Comparison of ENCODE assay signal across 8 cellular contexts in genomic region chr22:39144101-39144815, GRCh38. TPM values are rescaled to one million over a fixed set of nuclear protein-coding genes. Genes with fewer than 3 reads are reported as not detected.
DNase-seq lines count a peak whose midpoint lies in the region; ATAC-seq and TF ChIP-seq lines count a peak whose summit lies in the region.

No MANE protein-coding gene starts in this region.

- no peak overlapping the region for H3K56ac ChIP-seq in IMR-90 (ENCODE audit: extremely low read depth, insufficient read depth, low read length)

- H4K91ac ChIP-seq in IMR-90 (ENCODE audit: insufficient read depth, low read depth, low read length), result 0 out of 2 replicates have a peak overlapping the region, but pooled peaks have one; percentile 46

- H3K9ac ChIP-seq in IMR-90 (ENCODE audit: low read depth, low read length) (peak overlapping the region; percentile 40; the same call in 1 of the 2 replicates), neural cell (ENCODE audit: low read length) (no peak overlapping the region)

- H3K9me1 ChIP-seq in IMR-90 (ENCODE audit: insufficient read depth, low read length), result peaks cover 4% of the 10 kb centered on the region; the same call in 1 of the 2 replicates

- H3K4me2 ChIP-seq in IMR-90 (ENCODE audit: low read depth, low read length), result peak overlapping the region; percentile 82
- H3K4me2 ChIP-seq in neural cell (ENCODE audit: low read length), result no peak overlapping the region

- H4K20me1 ChIP-seq in IMR-90 (ENCODE audit: insufficient read depth, low read length) (no peaks in the 10 kb centered on the region), neural cell (ENCODE audit: insufficient read depth) (no peaks in the 10 kb centered on the region)

- peak overlapping the region; percentile 86; the same call in 1 of the 2 replicates for H2AK5ac ChIP-seq in IMR-90 (ENCODE audit: low read depth, low read length)

- H3K4me3 ChIP-seq in cardiac muscle cell (peak overlapping the region; percentile 97), IMR-90 (ENCODE audit: insufficient read depth, low read depth, low read length) (peak overlapping the region; percentile 99), epithelial cell of proximal tubule (ENCODE audit: low read depth, low read length) (peak overlapping the region; percentile 98), neural cell (ENCODE audit: low read length) (peak overlapping the region; percentile 95), urinary bladder (ENCODE audit: low read depth, low read length) (peak overlapping the region; percentile 87)

- peak overlapping the region; percentile 79; the same call in 1 of the 2 replicates for H3K23ac ChIP-seq in IMR-90 (ENCODE audit: low read depth, low read length)

- H2BK5ac ChIP-seq in IMR-90 (ENCODE audit: low read depth, low read length, poor library complexity, severe bottlenecking), result no peak overlapping the region

- POLR2A ChIA-PET in IMR-90 (lab: Charles Lee; ENCODE audit: unreplicated experiment), result no interaction called here

- DNase-seq in cardiac muscle cell (ENCODE audit: low read depth in 1 of 2, low spot score in 1 of 2) (peak in 1 of 2 donors; percentile 54), Right ventricle myocardium superior (no peak), IMR-90 (peak; percentile 30), epithelial cell of proximal tubule (ENCODE audit: low read depth) (no peak), NCI-H446 treated with DMSO at 0.1 percent for 48 hours (lab: John Stamatoyannopoulos, UW) (no peak)
- peak; percentile 55 for DNase-seq in activated CD8-positive, alpha-beta memory T cell treated with anti-CD3 and anti-CD28 coated beads, Interleukin-2, amount 50 U/mL, for 4 hours

- H3K27ac ChIP-seq in cardiac muscle cell (no peak overlapping the region), IMR-90 (ENCODE audit: insufficient read depth, low read length) (no peak overlapping the region; the same call in 1 of the 2 replicates), neural cell (ENCODE audit: low read length) (no peak overlapping the region), urinary bladder (ENCODE audit: low read depth) (peak overlapping the region; percentile 63)

- 0 out of 2 replicates have a peak overlapping the region, but pooled peaks have one; percentile 25 for H3K14ac ChIP-seq in IMR-90 (replicated peaks; ENCODE audit: low read depth, low read length)

- H3K27me3 ChIP-seq in cardiac muscle cell (no peaks in the 10 kb centered on the region), IMR-90 (ENCODE audit: control insufficient read depth, insufficient read depth, low read length) (no peaks in the 10 kb centered on the region), neural cell (ENCODE audit: insufficient read depth, low read depth, low read length) (peaks cover 7% of the 10 kb centered on the region)

- WGBS in IMR-90 (ENCODE audit: extremely low coverage in 2 of 2, insufficient read length in 1 of 2), 2 experiments, result 32% methylated on average over 7 of the region's 22 CpGs; no CpG with 5 or more reads in 1 of the 2 experiments
- WGBS in urinary bladder, result 19% methylated on average over 22 of the region's 22 CpGs

- H3K79me1 ChIP-seq in IMR-90 (ENCODE audit: low read depth in 1 of 2, low read length in 2 of 2), result no peaks in the 10 kb centered on the region; a peak in 1 of 4 replicates

- BruUV-seq in IMR-90 (replicated peaks; lab: Mats Ljungman, UMichigan), result no TSS peak

- TF ChIP-seq POLR2A in IMR-90 (IDR thresholded peaks at IDR 0.05; ENCODE audit: low read depth, low read length), result no peak

- H3K36me3 ChIP-seq in cardiac muscle cell, result no peaks in the 10 kb centered on the region
- 0 out of 2 replicates have a peak, but pooled peaks cover 2% of the 10 kb centered on the region for H3K36me3 ChIP-seq in IMR-90 (ENCODE audit: control insufficient read depth, insufficient read depth, low read length)
- no peaks in the 10 kb centered on the region for H3K36me3 ChIP-seq in neural cell (ENCODE audit: insufficient read depth, low read length)
- H3K36me3 ChIP-seq in urinary bladder (ENCODE audit: insufficient read depth), result no peaks in the 10 kb centered on the region

- H4K8ac ChIP-seq in IMR-90 (ENCODE audit: low read depth in 2 of 2, low read length in 2 of 2), result peak overlapping the region; percentile 61 to 70; a peak in 3 of 4 replicates

- no peak overlapping the region for H2BK20ac ChIP-seq in IMR-90 (ENCODE audit: low read depth, low read length)

- in situ Hi-C loops in IMR-90 (cut with MboI; ENCODE audit: low sequenced_read_pairs), result no loop called here

- dilution Hi-C loops in IMR-90 (cut with HindIII; ENCODE audit: low sequenced_read_pairs, unreplicated experiment), result no loop called here

- H3F3A ChIP-seq in neural cell (ENCODE audit: insufficient read depth, low read length, poor library complexity, severe bottlenecking), result peaks cover 4% of the 10 kb centered on the region

- peak overlapping the region; percentile 98 for H2AFZ ChIP-seq in IMR-90 (replicated peaks; ENCODE audit: low read length, poor library complexity)
- no peak overlapping the region for H2AFZ ChIP-seq in neural cell (ENCODE audit: low read depth, low read length)

- H3K18ac ChIP-seq in IMR-90 (ENCODE audit: low read depth, low read length), result no peak overlapping the region

- peak overlapping the region; percentile 22; the same call in 1 of the 2 replicates for H3K4ac ChIP-seq in IMR-90 (ENCODE audit: low read depth, low read length)

- no peaks in the 10 kb centered on the region for H3K9me2 ChIP-seq in neural cell (ENCODE audit: insufficient read depth, low read length)

- 0 out of 2 replicates have a peak overlapping the region, but pooled peaks have one; percentile 33 for H4K5ac ChIP-seq in IMR-90 (ENCODE audit: low read depth, low read length)

- no peak overlapping the region for H2BK120ac ChIP-seq in IMR-90 (ENCODE audit: low read depth, low read length)

- CTCF ChIA-PET in IMR-90 (lab: Yijun Ruan, JAX), result no interaction called here

- H3K79me2 ChIP-seq in neural cell (replicated peaks; ENCODE audit: insufficient read depth, low read length), result no peaks in the 10 kb centered on the region

- TF ChIP-seq EP300 in neural cell (conservative IDR thresholded peaks at IDR 0.05; ENCODE audit: poor library complexity, severe bottlenecking), result no peak

- no peak overlapping the region for H2BK15ac ChIP-seq in IMR-90 (ENCODE audit: low read depth, low read length)

- intact Hi-C loops in Right ventricle myocardium superior (cut with DNase I) (no loop called here), IMR-90 (cut with micrococcal nuclease) (no loop called here)

- no peak for TF ChIP-seq RAD21 in IMR-90 (IDR thresholded peaks at IDR 0.05; ENCODE audit: low read length)
- TF ChIP-seq RAD21 in neural cell (conservative IDR thresholded peaks at IDR 0.05), result no peak

- ATAC-seq in Right ventricle myocardium superior (ENCODE audit: poor library complexity) (no peak), IMR-90 (ENCODE audit: low read depth) (no peak; the same call in 1 of the 2 replicates)

- no peak for TF ChIP-seq CTCF in cardiac muscle cell (IDR thresholded peaks at IDR 0.05; ENCODE audit: low read depth, low read length)
- TF ChIP-seq CTCF in IMR-90 (conservative IDR thresholded peaks at IDR 0.05; ENCODE audit: low read depth, low read length), result no peak
- TF ChIP-seq CTCF in epithelial cell of proximal tubule (conservative IDR thresholded peaks at IDR 0.05; ENCODE audit: low read depth, low read length), result no peak
- TF ChIP-seq CTCF in neural cell (IDR thresholded peaks at IDR 0.05; ENCODE audit: poor library complexity, severe bottlenecking), result no peak

- H3K4me1 ChIP-seq in cardiac muscle cell (ENCODE audit: low read depth), result peaks cover 17% of the 10 kb centered on the region
- peaks cover 7% of the 10 kb centered on the region for H3K4me1 ChIP-seq in IMR-90 (ENCODE audit: control insufficient read depth, insufficient read depth, low read length)
- no peaks in the 10 kb centered on the region for H3K4me1 ChIP-seq in urinary bladder (ENCODE audit: insufficient read depth)

- H3K9me3 ChIP-seq in cardiac muscle cell (ENCODE audit: low read depth) (no peaks in the 10 kb centered on the region), IMR-90 (ENCODE audit: control insufficient read depth, insufficient read depth, low read length) (no peaks in the 10 kb centered on the region), neural cell (ENCODE audit: low read length) (no peaks in the 10 kb centered on the region)

- peak overlapping the region; percentile 60 for H2AK9ac ChIP-seq in IMR-90 (replicated peaks; ENCODE audit: low read depth, low read length, poor library complexity)

TF ChIP-seq in IMR-90, 13 proteins besides CTCF, POLR2A, EP300 and RAD21 (continues in another document):
- TF ChIP-seq RFX5 (IDR thresholded peaks at IDR 0.05; ENCODE audit: low read depth, low read length) (no peak), MAFK (IDR thresholded peaks at IDR 0.05; ENCODE audit: low read depth, low read length) (no peak)

TF ChIP-seq in neural cell, 6 proteins besides CTCF, POLR2A, EP300 and RAD21 (continues in another document):
- TF ChIP-seq EZH2 (IDR thresholded peaks at IDR 0.05; ENCODE audit: borderline replicate concordance, insufficient read depth, low read length, poor library complexity, severe bottlenecking), result no peak

RNA-seq across cellular contexts. Expression of gene CBX7, which starts 8.2 kb away (rescaled TPM):
- total RNA-seq in cardiac muscle cell (8.9 and 31.3 TPM in 2 replicates), Right ventricle myocardium superior (69.9 TPM), IMR-90 (2012; rRNA removed) (0.56 and 0.90 TPM in 2 replicates), epithelial cell of proximal tubule (1.7 and 5.8 TPM in 2 replicates), urinary bladder (11.6 TPM)
- polyA plus RNA-seq in cardiac muscle cell (10.2 and 10.9 TPM in 2 replicates), IMR-90 (2012; rRNA removed) (3.4 and 3.6 TPM in 2 replicates), neural cell (4.4 and 6.1 TPM in 2 replicates), urinary bladder (154 TPM)
- polyA plus RNA-seq in IMR-90 (2012; cell fraction: cytosol; rRNA removed), result 1.9 and 2.8 TPM in 2 replicates
- polyA plus RNA-seq in IMR-90 (2012; cell fraction: nucleus; rRNA removed; ENCODE audit: low replicate concordance), result 13.5 and 15.7 TPM in 2 replicates
- 7.8 and 13.9 TPM in 2 replicates for polyA minus RNA-seq in neural cell

RNA-seq across cellular contexts. Expression of gene APOBEC3H, which starts 47.2 kb away (rescaled TPM):
- total RNA-seq in cardiac muscle cell (0.57 and 1.3 TPM in 2 replicates), Right ventricle myocardium superior (not detected), IMR-90 (2012; rRNA removed) (0.18 TPM in 1 of 2 replicates, not detected in the other), epithelial cell of proximal tubule (not detected in 2 replicates), urinary bladder (not detected)
- polyA plus RNA-seq in cardiac muscle cell (0.77 and 0.97 TPM in 2 replicates), IMR-90 (2012; rRNA removed) (not detected in 2 replicates), neural cell (not detected in 2 replicates), urinary bladder (0.24 TPM)
- 0.09 TPM in 1 of 2 replicates, not detected in the other for polyA plus RNA-seq in IMR-90 (2012; cell fraction: cytosol; rRNA removed)
- 0.60 TPM in 1 of 2 replicates, not detected in the other for polyA plus RNA-seq in IMR-90 (2012; cell fraction: nucleus; rRNA removed; ENCODE audit: low replicate concordance)
- not detected in 2 replicates for polyA minus RNA-seq in neural cell

Comparison
In these comparisons a context has a peak if more than half of its experiments do, and no peak if none do; other contexts are left out.
1. DNase-seq: peak in IMR-90 (single experiment) and activated CD8-positive, alpha-beta memory T cell treated with anti-CD3 and anti-CD28 coated beads, Interleukin-2, amount 50 U/mL, for 4 hours (single experiment); none in Right ventricle myocardium superior (single experiment), epithelial cell of proximal tubule (single experiment) and NCI-H446 treated with DMSO at 0.1 percent for 48 hours (single experiment).
2. Peak in every context shown above with its lines, with median percentiles within 50 percentile points of each other: H3K4me3 ChIP-seq.